ENCODE assay signal across 8 cellular contexts in the genomic region with DNA sequence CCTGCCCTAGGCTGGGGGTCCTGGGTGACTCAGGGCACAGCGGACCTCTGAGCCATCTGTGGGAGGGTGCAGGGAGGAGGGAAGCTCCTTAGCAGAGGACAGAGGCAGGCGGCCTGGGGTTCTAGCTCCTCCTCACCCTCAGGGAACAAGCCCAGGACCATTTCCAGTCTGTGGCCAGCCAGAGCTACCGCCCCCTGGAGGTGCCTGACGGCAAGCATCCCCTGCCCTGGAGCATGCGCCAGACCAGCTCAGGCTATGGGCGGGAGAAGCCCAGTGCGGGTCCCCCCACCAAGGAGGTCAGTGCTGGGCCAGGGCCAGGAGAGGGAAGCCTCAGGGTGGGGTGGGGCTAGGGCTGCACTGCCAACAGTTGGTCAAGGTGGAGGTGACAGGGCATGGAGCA. TPM values are rescaled to one million over a fixed set of nuclear protein-coding genes. Genes with fewer than 3 reads are reported as not detected.
DNase-seq lines count a peak whose midpoint lies in the region; ATAC-seq, FAIRE-seq and TF ChIP-seq lines count a peak whose summit lies in the region.

No MANE protein-coding gene starts in this region.

- intact Hi-C loops in pancreas (cut with DNase I), result loop anchor here in 1 of 3 donors (5.0 kb wide), 2 partner anchors 35 to 150 kb away; no protein-coding TSS in a partner anchor

- H3K9me3 ChIP-seq in pancreas, result no peaks in the 10 kb centered on the region

- no peaks in the 10 kb centered on the region for H3K27me3 ChIP-seq in brain microvascular endothelial cell (replicated peaks)
- H3K27me3 ChIP-seq in pancreas, result peaks cover 0 to 3% (median 0%) of the 10 kb centered on the region in 4 donors

- WGBS in pancreas, 2 donors, result 21 to 30% methylated on average over 7 of the region's 7 CpGs

- peak in 3 of 4 donors; percentile 45 to 56 (median 51) for ATAC-seq in pancreas
- no peak for ATAC-seq in HG02970 (IDR thresholded peaks at IDR 0.05; ENCODE audit: low FRiP score, unreplicated experiment)

- in situ Hi-C loops in brain microvascular endothelial cell (cut with HindIII; ENCODE audit: low pct_ligation_motif_present, low sequenced_read_pairs), result no loop called here

- no peak for FAIRE-seq in pancreas (lab: Jason Lieb, UNC)

- no peak overlapping the region for H3K27ac ChIP-seq in brain microvascular endothelial cell
- no peak overlapping the region for H3K27ac ChIP-seq in pancreas

- TF ChIP-seq CTCF in brain microvascular endothelial cell (IDR thresholded peaks at IDR 0.05; ENCODE audit: low read depth, low read length, missing control alignments) (peak; percentile 81), pancreas (IDR thresholded peaks at IDR 0.05) (peak in 3 of 4 donors; percentile 10 to 27 (median 26))

- H3K36me3 ChIP-seq in brain microvascular endothelial cell (replicated peaks), result no peaks in the 10 kb centered on the region
- H3K36me3 ChIP-seq in pancreas, result no peaks in the 10 kb centered on the region

- no peak overlapping the region for H3K4me3 ChIP-seq in brain microvascular endothelial cell (ENCODE audit: low read depth, low read length)
- no peak overlapping the region for H3K4me3 ChIP-seq in pancreas

- DNase-seq in Daoy (ENCODE audit: low read depth) (peak; percentile 44), NCI-H69 (lab: John Stamatoyannopoulos, UW) (peak; percentile 60), brain microvascular endothelial cell (no peak), pancreas (peak in 1 of 6 donors; percentile 68), NCI-H446 (lab: John Stamatoyannopoulos, UW) (no peak), COR-L47 (lab: John Stamatoyannopoulos, UW) (no peak)
- DNase-seq in effector CD4-positive, alpha-beta T cell, result no peak

- H3K4me1 ChIP-seq in pancreas, result no peaks in the 10 kb centered on the region

RNA-seq across cellular contexts. Expression of gene LRRC10B, which starts 26.0 kb away (rescaled TPM):
- 0.23 and 1.8 TPM in 2 replicates for total RNA-seq in Daoy (2014; rRNA removed; shearing (Covaris generic))
- 1 to 10 TPM in 2 of 6 donors, under 1 TPM in 4; 0.28 to 1.8 (median 0.81) TPM for total RNA-seq in pancreas
- 10 to 100 TPM in 1 of 2 donors, 1 to 10 TPM in 1; 3.2 to 10.2 TPM for polyA plus RNA-seq in pancreas

RNA-seq across cellular contexts. Expression of gene SDHAF2, which starts 52.6 kb away (rescaled TPM):
- total RNA-seq in Daoy (2014; rRNA removed; shearing (Covaris generic)), result 46.7 and 61.0 TPM in 2 replicates
- 10 to 100 TPM; 10.1 to 15.3 (median 13.9) TPM for total RNA-seq in pancreas
- 10 to 100 TPM; 24.2 to 38.9 TPM for polyA plus RNA-seq in pancreas

RNA-seq across cellular contexts. Expression of gene CPSF7, which starts 52.7 kb away (rescaled TPM):
- 16.6 and 22.3 TPM in 2 replicates for total RNA-seq in Daoy (2014; rRNA removed; shearing (Covaris generic))
- 10 to 100 TPM; 25.1 to 49.7 (median 32.6) TPM for total RNA-seq in pancreas
- 10 to 100 TPM; 57.6 to 60.4 TPM for polyA plus RNA-seq in pancreas

Comparison
In these comparisons a context has a peak if more than half of its experiments do, and no peak if none do; other contexts are left out.
1. DNase-seq: peak in Daoy (single experiment) and NCI-H69 (single experiment); none in brain microvascular endothelial cell (single experiment), effector CD4-positive, alpha-beta T cell (single experiment), NCI-H446 (0 of 2) and COR-L47 (single experiment).